ENCODE assay signal across 7 cellular contexts in the genomic region with DNA sequence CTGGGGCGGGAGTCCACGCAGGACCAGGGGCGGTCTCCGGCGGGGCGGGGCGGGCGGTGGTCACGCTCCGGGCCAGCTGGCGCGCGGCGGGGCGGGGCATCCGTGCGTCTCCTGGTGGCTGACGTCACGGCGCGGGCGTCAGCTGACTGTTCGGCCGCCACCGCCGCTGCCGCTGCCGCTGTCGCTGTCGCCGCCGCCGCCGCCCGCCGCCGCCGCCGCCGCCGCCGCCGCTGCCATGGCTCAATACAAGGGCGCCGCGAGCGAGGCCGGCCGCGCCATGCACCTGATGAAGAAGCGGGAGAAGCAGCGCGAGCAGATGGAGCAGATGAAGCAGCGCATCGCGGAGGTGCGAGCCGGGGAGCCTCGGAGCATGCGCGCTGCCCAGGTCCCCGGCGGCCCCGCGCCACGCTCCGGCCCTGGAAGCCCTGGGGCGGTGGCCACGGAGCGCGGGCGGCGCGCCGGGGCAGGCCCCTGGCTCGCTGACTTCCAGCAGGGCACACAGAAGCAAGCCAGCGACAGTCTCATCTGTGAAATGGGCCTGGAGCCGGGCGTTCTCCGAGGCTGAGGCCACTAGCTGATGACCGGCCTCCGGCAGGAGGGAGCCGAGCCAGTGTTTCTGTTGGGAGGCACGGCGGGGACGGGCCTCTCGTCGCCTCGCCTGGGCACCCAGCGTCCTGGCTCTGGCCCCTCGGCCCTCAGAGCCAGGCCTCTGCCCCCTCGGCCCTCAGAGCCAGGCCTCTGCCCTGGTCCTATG.
A peak's percentile ranks its signal among the peaks of the same experiment; 100 is the strongest.
DNase-seq lines count a peak whose midpoint lies in the region; ATAC-seq and TF ChIP-seq lines count a peak whose summit lies in the region.

A gene with protein sequence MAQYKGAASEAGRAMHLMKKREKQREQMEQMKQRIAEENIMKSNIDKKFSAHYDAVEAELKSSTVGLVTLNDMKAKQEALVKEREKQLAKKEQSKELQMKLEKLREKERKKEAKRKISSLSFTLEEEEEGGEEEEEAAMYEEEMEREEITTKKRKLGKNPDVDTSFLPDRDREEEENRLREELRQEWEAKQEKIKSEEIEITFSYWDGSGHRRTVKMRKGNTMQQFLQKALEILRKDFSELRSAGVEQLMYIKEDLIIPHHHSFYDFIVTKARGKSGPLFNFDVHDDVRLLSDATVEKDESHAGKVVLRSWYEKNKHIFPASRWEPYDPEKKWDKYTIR (plus strand): TSS at position 141 of the 754 bp plus-strand sequence. CDS start 95 bp downstream, at position 236.

- H3K27ac ChIP-seq in layer of hippocampus (ENCODE audit: low read depth, low read length) = peak within 1 kb of the TSS; percentile 88

- in situ Hi-C loops in GM13977 (cut with MboI; ENCODE audit: low pct_unique_long_range_greater_than_20kb, low sequenced_read_pairs, unreplicated experiment) = no loop called here

- DNase-seq in GM13977 (ENCODE audit: low spot score) (peak; percentile 93), NCI-H1930 (lab: John Stamatoyannopoulos, UW) (peak; percentile 48 to 68), choroid plexus epithelial cell (ENCODE audit: low read depth) (peak; percentile 52)
- DNase-seq in activated CD4-positive, CD25-positive, alpha-beta regulatory T cell treated with anti-CD3 and anti-CD28 coated beads, Interleukin-2, amount 50 U/mL, for 72 hours = peak; percentile 78
- peak; percentile 37 to 73 for DNase-seq in stimulated activated CD4-positive, alpha-beta T cell treated with anti-CD3 and anti-CD28 coated beads, Interleukin-1b, Interleukin-23, amount 100 ng/mL, for 4 hours (ENCODE audit: low read depth in 2 of 2)

- peak within 1 kb of the TSS; percentile 64 for H3K4me3 ChIP-seq in choroid plexus epithelial cell (ENCODE audit: low read depth, low read length)

- no peaks in the 10 kb centered on the region for H3K27me3 ChIP-seq in layer of hippocampus (ENCODE audit: control insufficient read depth, insufficient read depth, low read length)

- ATAC-seq in HG02610 (IDR thresholded peaks at IDR 0.05; ENCODE audit: unreplicated experiment) = peak; percentile 80

- no peak for TF ChIP-seq CTCF in GM13977 (IDR thresholded peaks at IDR 0.05; ENCODE audit: extremely low read depth, insufficient read depth, missing control alignments)
- TF ChIP-seq CTCF in choroid plexus epithelial cell (conservative IDR thresholded peaks at IDR 0.05; ENCODE audit: low read depth, low read length) = no peak

Comparison
In these comparisons a context has a peak if more than half of its experiments do, and no peak if none do; other contexts are left out.
1. Peak in every context shown above with its lines: DNase-seq, ATAC-seq, H3K4me3 ChIP-seq and H3K27ac ChIP-seq.